In genomic region chr2:62203459-62203858, GRCh38 we compare ENCODE assay signal across 1 cellular context.
TF ChIP-seq lines count a peak whose summit lies in the region.

No MANE protein-coding gene starts in this region.

TF ChIP-seq in neural cell, 6 proteins besides CTCF, POLR2A, EP300 and RAD21 (continued from another document):
- TF ChIP-seq REST (IDR thresholded peaks at IDR 0.05; ENCODE audit: borderline replicate concordance) (no peak), EZH2 (IDR thresholded peaks at IDR 0.05; ENCODE audit: borderline replicate concordance, insufficient read depth, low read length, poor library complexity, severe bottlenecking) (no peak)
